Comparison of ENCODE assay signal across 8 cellular contexts in the genomic region with DNA sequence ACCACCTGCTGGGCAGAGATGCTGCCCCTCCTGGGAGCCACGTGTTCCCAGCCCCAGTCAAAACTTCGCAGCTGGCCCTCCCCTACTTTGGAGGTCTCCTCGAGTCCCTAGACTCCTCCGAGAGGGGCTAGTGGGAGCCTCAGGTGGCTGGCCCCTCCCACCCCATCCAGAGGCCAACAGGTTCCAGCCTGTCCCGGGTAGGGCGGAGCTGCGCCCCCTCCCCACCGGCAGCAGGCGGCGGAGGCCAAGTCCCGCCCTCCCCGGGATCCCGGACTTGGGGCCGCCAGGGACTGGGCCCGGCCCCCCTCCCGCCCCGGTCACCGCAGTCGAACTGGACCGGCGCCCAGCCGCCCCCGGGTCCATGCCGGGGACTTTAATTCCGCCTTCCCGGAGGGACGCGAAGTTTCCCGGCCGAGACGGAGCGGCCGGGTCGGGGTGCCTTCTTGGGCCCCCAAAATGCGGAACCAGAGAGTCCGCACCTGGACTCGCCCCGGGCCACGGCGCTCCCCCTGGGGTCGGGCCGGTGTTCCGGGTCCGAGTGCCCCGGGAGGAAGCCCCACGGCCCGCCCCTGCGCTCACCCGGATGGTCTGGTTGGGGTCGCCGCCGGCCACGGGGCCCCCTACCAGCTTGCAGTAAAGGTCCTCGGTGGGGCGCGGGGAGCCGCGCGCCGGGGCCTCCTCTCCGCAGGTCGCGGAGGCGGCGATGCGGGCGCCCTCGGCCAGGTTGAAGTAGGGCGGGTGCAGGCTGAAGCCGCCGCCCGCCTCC. TPM values are rescaled to one million over a fixed set of nuclear protein-coding genes. Genes with fewer than 3 reads are reported as not detected.
DNase-seq lines count a peak whose midpoint lies in the region; ATAC-seq and TF ChIP-seq lines count a peak whose summit lies in the region.

No MANE protein-coding gene starts in this region.

- no peak overlapping the region for H2AFZ ChIP-seq in hepatocyte

- peaks cover 30% of the 10 kb centered on the region for H4K20me1 ChIP-seq in hepatocyte (ENCODE audit: insufficient read depth, poor library complexity, severe bottlenecking)

- peaks cover 9% of the 10 kb centered on the region for H3K4me1 Mint-ChIP-seq in activated T-cell treated with anti-CD3 and anti-CD28 coated beads, Interleukin-2, amount 50 U/mL, for 72 hours (ENCODE audit: low read depth)
- peaks cover 48% of the 10 kb centered on the region for H3K4me1 Mint-ChIP-seq in WTC11
- peaks cover 4% of the 10 kb centered on the region for H3K4me1 Mint-ChIP-seq in CD4-positive, alpha-beta T cell (ENCODE audit: low read depth)

- H3K27ac ChIP-seq in hepatocyte (peak overlapping the region; percentile 92), skin epidermis (peak overlapping the region; percentile 55 to 95 (median 85))
- no peak overlapping the region for H3K27ac ChIP-seq in CD4-positive, alpha-beta T cell (ENCODE audit: low read depth, low read length)

- peak; percentile 39 to 46 for ATAC-seq in activated T-cell treated with anti-CD3 and anti-CD28 coated beads, Interleukin-2, amount 50 U/mL, for 72 hours (replicated peaks in 1 of 2)
- peak; percentile 46 for ATAC-seq in WTC11
- no peak for ATAC-seq in CD4-positive, alpha-beta T cell (ENCODE audit: poor library complexity)

- H3K9me3 ChIP-seq in hepatocyte (ENCODE audit: low read depth): no peaks in the 10 kb centered on the region
- H3K9me3 ChIP-seq in CD4-positive, alpha-beta T cell (ENCODE audit: control insufficient read depth, low read length): no peaks in the 10 kb centered on the region

- H3K4me1 ChIP-seq in hepatocyte (ENCODE audit: insufficient read depth): peaks cover 80% of the 10 kb centered on the region

- H3K79me2 ChIP-seq in hepatocyte: peaks cover 50% of the 10 kb centered on the region

- DNase-seq in activated T-cell treated with anti-CD3 and anti-CD28 coated beads, Interleukin-2, amount 50 U/mL, for 72 hours: peak in 1 of 2 donors; percentile 28
- no peak for DNase-seq in activated T-cell treated with anti-CD3 and anti-CD28 coated beads, Interleukin-2, amount 50 U/mL, for 48 hours
- peak; percentile 87 for DNase-seq in WTC11 (ENCODE audit: low spot score)
- peak; percentile 83 for DNase-seq in hepatocyte (ENCODE audit: low spot score)
- no peak for DNase-seq in GOT3 (lab: John Stamatoyannopoulos, UW)
- DNase-seq in CD4-positive, alpha-beta T cell: no peak
- DNase-seq in NCI-H2107 treated with DMSO at 0.1 percent for 48 hours (lab: John Stamatoyannopoulos, UW; ENCODE audit: unreplicated experiment): no peak

- 3% methylated on average over 50 of the region's 72 CpGs for WGBS in hepatocyte (ENCODE audit: low lambda C conversion rate, missing lambda C conversion rate)

- H3K9me2 ChIP-seq in hepatocyte (replicated peaks; ENCODE audit: insufficient read depth): no peaks in the 10 kb centered on the region

- no peaks in the 10 kb centered on the region for H3K36me3 ChIP-seq in hepatocyte (replicated peaks; ENCODE audit: insufficient read depth, low read depth)

- no peaks in the 10 kb centered on the region for H3K9me3 Mint-ChIP-seq in activated T-cell treated with anti-CD3 and anti-CD28 coated beads, Interleukin-2, amount 50 U/mL, for 72 hours
- H3K9me3 Mint-ChIP-seq in WTC11: no peaks in the 10 kb centered on the region
- no peaks in the 10 kb centered on the region for H3K9me3 Mint-ChIP-seq in CD4-positive, alpha-beta T cell

- no peak overlapping the region for H3K27ac Mint-ChIP-seq in activated T-cell treated with anti-CD3 and anti-CD28 coated beads, Interleukin-2, amount 50 U/mL, for 72 hours
- no peak overlapping the region for H3K27ac Mint-ChIP-seq in WTC11
- H3K27ac Mint-ChIP-seq in CD4-positive, alpha-beta T cell: no peak overlapping the region

- POLR2A ChIA-PET in WTC11 (lab: Charles Lee): interaction anchor here (0.5 to 4.8 kb wide), 10 partner anchors 9 to 224 kb away, joined by 3 to 29 read pairs (median 4); a partner anchor contains a TSS
- POLR2A ChIA-PET in CD4-positive, alpha-beta T cell (lab: Charles Lee): no interaction called here

- no peaks in the 10 kb centered on the region for H3K36me3 Mint-ChIP-seq in activated T-cell treated with anti-CD3 and anti-CD28 coated beads, Interleukin-2, amount 50 U/mL, for 72 hours (ENCODE audit: insufficient read depth in 2 of 2)
- H3K36me3 Mint-ChIP-seq in WTC11: no peaks in the 10 kb centered on the region
- H3K36me3 Mint-ChIP-seq in CD4-positive, alpha-beta T cell (ENCODE audit: low read depth): no peaks in the 10 kb centered on the region

- peak overlapping the region; percentile 91 for H3K4me2 ChIP-seq in hepatocyte

- CTCF ChIA-PET in WTC11 (lab: Charles Lee): interaction anchor here (1.1 to 9.1 kb wide), 5 partner anchors 11 to 37 kb away, joined by 3 to 137 read pairs (median 5); no protein-coding TSS in a partner anchor
- CTCF ChIA-PET in CD4-positive, alpha-beta T cell (lab: Charles Lee): no interaction called here

- H3K4me3 Mint-ChIP-seq in activated T-cell treated with anti-CD3 and anti-CD28 coated beads, Interleukin-2, amount 50 U/mL, for 72 hours: no peak overlapping the region
- peak overlapping the region; percentile 65 for H3K4me3 Mint-ChIP-seq in WTC11
- no peak overlapping the region for H3K4me3 Mint-ChIP-seq in CD4-positive, alpha-beta T cell

- no peak for TF ChIP-seq CTCF in WTC11 (IDR thresholded peaks at IDR 0.05)
- no peak for TF ChIP-seq CTCF in hepatocyte (IDR thresholded peaks at IDR 0.05; ENCODE audit: poor library complexity)
- no peak for TF ChIP-seq CTCF in CD4-positive, alpha-beta T cell (IDR thresholded peaks at IDR 0.05)

- H3K4me3 ChIP-seq in hepatocyte (peak overlapping the region; percentile 99), skin epidermis (peak overlapping the region; percentile 57 to 79 (median 61))

- peaks cover 15% of the 10 kb centered on the region for H3K27me3 Mint-ChIP-seq in activated T-cell treated with anti-CD3 and anti-CD28 coated beads, Interleukin-2, amount 50 U/mL, for 72 hours (ENCODE audit: low read depth)
- H3K27me3 Mint-ChIP-seq in WTC11 (ENCODE audit: low read depth): no peaks in the 10 kb centered on the region
- H3K27me3 Mint-ChIP-seq in CD4-positive, alpha-beta T cell: peaks cover 34% of the 10 kb centered on the region

- H3K27me3 ChIP-seq in hepatocyte: no peaks in the 10 kb centered on the region
- H3K27me3 ChIP-seq in CD4-positive, alpha-beta T cell (ENCODE audit: control insufficient read depth, insufficient read depth, low read length): peaks cover 42% of the 10 kb centered on the region

- intact Hi-C loops in CD4-positive, alpha-beta T cell (cut with DNase I, micrococcal nuclease): loop anchor here in 1 of 2 experiments (5.0 kb wide), 1 partner anchor 64 kb away; a partner anchor contains a TSS

TF ChIP-seq in WTC11, 78 proteins besides CTCF, POLR2A, EP300 and RAD21 (continues in another document):
- TF ChIP-seq KAT7 (CRISPR knock-in tag; IDR thresholded peaks at IDR 0.05; ENCODE audit: borderline replicate concordance) (peak; percentile 87; the same call in 1 of the 2 replicates), ZNF121 (CRISPR knock-in tag; IDR thresholded peaks at IDR 0.05) (peak; percentile 98), RORB (CRISPR knock-in tag; IDR thresholded peaks at IDR 0.05) (no peak), FOXP1 (CRISPR knock-in tag; IDR thresholded peaks at IDR 0.05; ENCODE audit: borderline replicate concordance) (0 out of 2 replicates have a peak, but pooled peaks have one; percentile 45)
- TF ChIP-seq, protein P1, sequence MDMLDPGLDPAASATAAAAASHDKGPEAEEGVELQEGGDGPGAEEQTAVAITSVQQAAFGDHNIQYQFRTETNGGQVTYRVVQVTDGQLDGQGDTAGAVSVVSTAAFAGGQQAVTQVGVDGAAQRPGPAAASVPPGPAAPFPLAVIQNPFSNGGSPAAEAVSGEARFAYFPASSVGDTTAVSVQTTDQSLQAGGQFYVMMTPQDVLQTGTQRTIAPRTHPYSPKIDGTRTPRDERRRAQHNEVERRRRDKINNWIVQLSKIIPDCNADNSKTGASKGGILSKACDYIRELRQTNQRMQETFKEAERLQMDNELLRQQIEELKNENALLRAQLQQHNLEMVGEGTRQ (CRISPR knock-in tag; IDR thresholded peaks at IDR 0.05): peak; percentile 29; the same call in 1 of the 2 replicates
- TF ChIP-seq, protein P2, sequence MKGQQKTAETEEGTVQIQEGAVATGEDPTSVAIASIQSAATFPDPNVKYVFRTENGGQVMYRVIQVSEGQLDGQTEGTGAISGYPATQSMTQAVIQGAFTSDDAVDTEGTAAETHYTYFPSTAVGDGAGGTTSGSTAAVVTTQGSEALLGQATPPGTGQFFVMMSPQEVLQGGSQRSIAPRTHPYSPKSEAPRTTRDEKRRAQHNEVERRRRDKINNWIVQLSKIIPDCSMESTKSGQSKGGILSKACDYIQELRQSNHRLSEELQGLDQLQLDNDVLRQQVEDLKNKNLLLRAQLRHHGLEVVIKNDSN (CRISPR knock-in tag; IDR thresholded peaks at IDR 0.05): 0 out of 2 replicates have a peak, but pooled peaks have one; percentile 46
- TF ChIP-seq, protein P3, sequence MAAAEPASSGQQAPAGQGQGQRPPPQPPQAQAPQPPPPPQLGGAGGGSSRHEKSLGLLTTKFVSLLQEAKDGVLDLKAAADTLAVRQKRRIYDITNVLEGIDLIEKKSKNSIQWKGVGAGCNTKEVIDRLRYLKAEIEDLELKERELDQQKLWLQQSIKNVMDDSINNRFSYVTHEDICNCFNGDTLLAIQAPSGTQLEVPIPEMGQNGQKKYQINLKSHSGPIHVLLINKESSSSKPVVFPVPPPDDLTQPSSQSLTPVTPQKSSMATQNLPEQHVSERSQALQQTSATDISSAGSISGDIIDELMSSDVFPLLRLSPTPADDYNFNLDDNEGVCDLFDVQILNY (CRISPR knock-in tag; IDR thresholded peaks at IDR 0.05): peak; percentile 16; the same call in 1 of the 2 replicates
- TF ChIP-seq, protein P4, sequence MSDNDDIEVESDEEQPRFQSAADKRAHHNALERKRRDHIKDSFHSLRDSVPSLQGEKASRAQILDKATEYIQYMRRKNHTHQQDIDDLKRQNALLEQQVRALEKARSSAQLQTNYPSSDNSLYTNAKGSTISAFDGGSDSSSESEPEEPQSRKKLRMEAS (CRISPR knock-in tag; IDR thresholded peaks at IDR 0.05): 0 out of 2 replicates have a peak, but pooled peaks have one; percentile 18

RNA-seq across cellular contexts. Expression of a gene that starts 0.6 kb away (rescaled TPM):
- total RNA-seq in activated T-cell treated with anti-CD3 and anti-CD28 coated beads, Interleukin-2, amount 50 U/mL, for 72 hours: under 1 TPM; 0.86 to 0.99 TPM
- total RNA-seq in WTC11 (2021) (298 to 329 TPM (median 323 TPM) in 3 replicates), hepatocyte (44.6 and 71.3 TPM in 2 replicates)
- 252 and 313 TPM in 2 replicates for polyA plus RNA-seq in hepatocyte
- total RNA-seq in CD4-positive, alpha-beta T cell: under 1 TPM; 0.16 to 0.78 TPM

RNA-seq across cellular contexts. Expression of a gene that starts 20.4 kb away (rescaled TPM):
- 1,000 to 10,000 TPM; 2,573 to 2,599 TPM for total RNA-seq in activated T-cell treated with anti-CD3 and anti-CD28 coated beads, Interleukin-2, amount 50 U/mL, for 72 hours
- total RNA-seq in WTC11 (2021) (2,016 to 2,119 TPM (median 2,047 TPM) in 3 replicates), hepatocyte (1,754 and 2,772 TPM in 2 replicates)
- polyA plus RNA-seq in hepatocyte: 444 and 460 TPM in 2 replicates
- total RNA-seq in CD4-positive, alpha-beta T cell: 1,000 to 10,000 TPM; 3,015 to 3,210 TPM

RNA-seq across cellular contexts. Expression of a gene that starts 40.5 kb away (rescaled TPM):
- 1 to 10 TPM; 7.1 to 8.3 TPM for total RNA-seq in activated T-cell treated with anti-CD3 and anti-CD28 coated beads, Interleukin-2, amount 50 U/mL, for 72 hours
- total RNA-seq in WTC11 (2021) (7.5 to 10.6 TPM (median 9.2 TPM) in 3 replicates), hepatocyte (8.6 and 12.0 TPM in 2 replicates)
- polyA plus RNA-seq in hepatocyte: 17.7 and 19.1 TPM in 2 replicates
- 1 to 10 TPM; 4.4 TPM for total RNA-seq in CD4-positive, alpha-beta T cell

Comparison
In these comparisons a context has a peak if more than half of its experiments do, and no peak if none do; other contexts are left out.
1. DNase-seq: peak in WTC11 (single experiment) and hepatocyte (single experiment); none in activated T-cell treated with anti-CD3 and anti-CD28 coated beads, Interleukin-2, amount 50 U/mL, for 48 hours (0 of 2), GOT3 (single experiment), CD4-positive, alpha-beta T cell (0 of 10) and NCI-H2107 treated with DMSO at 0.1 percent for 48 hours (single experiment).
2. RNA of a gene that starts 0.6 kb away (total RNA-seq): 298 to 329 TPM in WTC11 and 44.6 to 71.3 TPM in hepatocyte; 0.86 to 0.99 TPM in activated T-cell treated with anti-CD3 and anti-CD28 coated beads, Interleukin-2, amount 50 U/mL, for 72 hours and 0.16 to 0.78 TPM in CD4-positive, alpha-beta T cell; every median in the first group is over 10 times any median in the second.